In genomic region chr1:78387872-78388271, GRCh38 we compare ENCODE assay signal across 18 cellular contexts.
A peak's percentile ranks its signal among the peaks of the same experiment; 100 is the strongest.
DNase-seq lines count a peak whose midpoint lies in the region; ATAC-seq and TF ChIP-seq lines count a peak whose summit lies in the region.
"Had no signal": no experiment of that assay in that cellular context is flagged by ENCODE, and none has a peak within 500 bp of the region (broad histone marks: within the 10 kb centered on the region; RNA-seq: fewer than 3 reads in every experiment).

No MANE protein-coding gene starts in this region.

- no peak overlapping the region for H3K4me3 Mint-ChIP-seq in stimulated activated effector memory CD8-positive, alpha-beta T cell treated with anti-CD3 and anti-CD28 coated beads, Interleukin-12 subunit alpha, Interleukin-12 subunit beta, amount 100 ng/mL, for 72 hours
- H3K4me3 Mint-ChIP-seq: CD8-positive, alpha-beta memory T cell had no signal

- no peak for DNase-seq in Right ventricle myocardium inferior (ENCODE audit: missing footprints)
- DNase-seq in cardiac septum (ENCODE audit: low spot score): no peak
- peak; percentile 22 for DNase-seq in brain microvascular endothelial cell
- DNase-seq in left ventricle myocardium superior: no peak
- DNase-seq in uterus: no peak
- DNase-seq in stimulated activated effector memory CD8-positive, alpha-beta T cell treated with anti-CD3 and anti-CD28 coated beads, Interleukin-12 subunit alpha, Interleukin-12 subunit beta, amount 100 ng/mL, for 72 hours (ENCODE audit: low spot score in 2 of 2): no peak
- no peak for DNase-seq in CD1c-positive myeloid dendritic cell (ENCODE audit: extremely low spot score)
- DNase-seq: CD8-positive, alpha-beta memory T cell; DMS79; NCI-H1105; NCI-H1694; NCI-H2081 treated with DMSO at 0.1 percent for 48 hours; NCI-H510A; NCI-H748 treated with DMSO at 0.1 percent for 48 hours; NK-92 treated with Interleukin-12 subunit alpha and Interleukin-12 subunit beta, amount 100 ng/mL, for 24 hours; Peyer's patch had no signal

- TF ChIP-seq CTCF in brain microvascular endothelial cell (IDR thresholded peaks at IDR 0.05; ENCODE audit: low read depth, low read length, missing control alignments): no peak
- no peak for TF ChIP-seq CTCF in uterus (IDR thresholded peaks at IDR 0.05)

- H3K36me3 Mint-ChIP-seq in stimulated activated effector memory CD8-positive, alpha-beta T cell treated with anti-CD3 and anti-CD28 coated beads, Interleukin-12 subunit alpha, Interleukin-12 subunit beta, amount 100 ng/mL, for 72 hours: no peaks in the 10 kb centered on the region
- H3K36me3 Mint-ChIP-seq: CD8-positive, alpha-beta memory T cell had no signal

- H3K4me1 Mint-ChIP-seq in stimulated activated effector memory CD8-positive, alpha-beta T cell treated with anti-CD3 and anti-CD28 coated beads, Interleukin-12 subunit alpha, Interleukin-12 subunit beta, amount 100 ng/mL, for 72 hours: no peaks in the 10 kb centered on the region
- H3K4me1 Mint-ChIP-seq: CD8-positive, alpha-beta memory T cell had no signal

- intact Hi-C loops in Right ventricle myocardium inferior (cut with DNase I): no loop called here
- intact Hi-C loops in cardiac septum (cut with DNase I): no loop called here
- intact Hi-C loops in left ventricle myocardium superior (cut with micrococcal nuclease): no loop called here
- intact Hi-C loops in uterus (cut with DNase I; ENCODE audit: low total_unique reads): no loop called here

- no peaks in the 10 kb centered on the region for H3K4me1 ChIP-seq in uterus
- H3K4me1 ChIP-seq: BLaER1 treated with 17β-estradiol and CSF1 and Interleukin-3, amounts not matched to agents 10 nM and 100 nM; Peyer's patch had no signal

- H3K9me3 Mint-ChIP-seq in stimulated activated effector memory CD8-positive, alpha-beta T cell treated with anti-CD3 and anti-CD28 coated beads, Interleukin-12 subunit alpha, Interleukin-12 subunit beta, amount 100 ng/mL, for 72 hours: peaks cover 3% of the 10 kb centered on the region

- H3K4me3 ChIP-seq in brain microvascular endothelial cell (ENCODE audit: low read depth, low read length): no peak overlapping the region
- no peak overlapping the region for H3K4me3 ChIP-seq in uterus
- H3K4me3 ChIP-seq: BLaER1 treated with 17β-estradiol and CSF1 and Interleukin-3, amounts not matched to agents 10 nM and 100 nM; Peyer's patch had no signal

- no peak overlapping the region for H3K27ac ChIP-seq in brain microvascular endothelial cell
- H3K27ac ChIP-seq in uterus: peak overlapping the region; percentile 28 to 62
- H3K27ac ChIP-seq: BLaER1 treated with 17β-estradiol and CSF1 and Interleukin-3, amounts not matched to agents 10 nM and 100 nM; Peyer's patch had no signal

- no peaks in the 10 kb centered on the region for H3K9me3 ChIP-seq in uterus
- H3K9me3 ChIP-seq: Peyer's patch had no signal

- ATAC-seq in Right ventricle myocardium inferior (peak; percentile 71), left ventricle myocardium superior (peak; percentile 70), HG03457 (IDR thresholded peaks at IDR 0.05; ENCODE audit: unreplicated experiment) (no peak)
- no peak for ATAC-seq in stimulated activated effector memory CD8-positive, alpha-beta T cell treated with anti-CD3 and anti-CD28 coated beads, Interleukin-12 subunit alpha, Interleukin-12 subunit beta, amount 100 ng/mL, for 72 hours

- H3K27ac Mint-ChIP-seq in stimulated activated effector memory CD8-positive, alpha-beta T cell treated with anti-CD3 and anti-CD28 coated beads, Interleukin-12 subunit alpha, Interleukin-12 subunit beta, amount 100 ng/mL, for 72 hours: no peak overlapping the region
- H3K27ac Mint-ChIP-seq: CD8-positive, alpha-beta memory T cell had no signal

- H3K36me3 ChIP-seq in brain microvascular endothelial cell (replicated peaks) (no peaks in the 10 kb centered on the region), uterus (no peaks in the 10 kb centered on the region)
- H3K36me3 ChIP-seq: BLaER1 treated with 17β-estradiol and CSF1 and Interleukin-3, amounts not matched to agents 10 nM and 100 nM; Peyer's patch had no signal

- TF ChIP-seq POLR2A in uterus (IDR thresholded peaks at IDR 0.05): no peak

- H3K27me3 ChIP-seq in brain microvascular endothelial cell (replicated peaks) (no peaks in the 10 kb centered on the region), uterus (no peaks in the 10 kb centered on the region)
- H3K27me3 ChIP-seq: BLaER1 treated with 17β-estradiol and CSF1 and Interleukin-3, amounts not matched to agents 10 nM and 100 nM; Peyer's patch had no signal

- in situ Hi-C loops in brain microvascular endothelial cell (cut with HindIII; ENCODE audit: low pct_ligation_motif_present, low sequenced_read_pairs): no loop called here

Comparison
In these comparisons a context has a peak if more than half of its experiments do, and no peak if none do; other contexts are left out.
1. ATAC-seq: peak in Right ventricle myocardium inferior (single experiment) and left ventricle myocardium superior (single experiment); none in stimulated activated effector memory CD8-positive, alpha-beta T cell treated with anti-CD3 and anti-CD28 coated beads, Interleukin-12 subunit alpha, Interleukin-12 subunit beta, amount 100 ng/mL, for 72 hours (single experiment) and HG03457 (single experiment).